1 cellular context compared by ENCODE assay signal in genomic region chr10:114142018-114142417, GRCh38.
TF ChIP-seq lines count a peak whose summit lies in the region.

No MANE protein-coding gene starts in this region.

TF ChIP-seq in K562, 482 proteins besides CTCF, POLR2A, EP300 and RAD21:
- TF ChIP-seq CEBPB (tag; IDR thresholded peaks at IDR 0.05) = peak; percentile 63
- no peak for TF ChIP-seq E2F6 (IDR thresholded peaks at IDR 0.05; ENCODE audit: borderline replicate concordance in 1 of 2, extremely low read depth in 1 of 2, insufficient read depth in 1 of 2, insufficient read length in 1 of 2, low read depth in 1 of 2, low read length in 1 of 2, poor library complexity in 1 of 2, severe bottlenecking in 1 of 2)
